ENCODE assay signal across 1 cellular context in genomic region chr14:21057803-21058675, GRCh38.
TF ChIP-seq lines count a peak whose summit lies in the region.

TSS of gene RNASE8 (plus strand) at chr14:21057822. CDS start at chr14:21057893, 71 bp downstream.

TF ChIP-seq in GM12878, 131 proteins besides CTCF, POLR2A, EP300 and RAD21:
- TF ChIP-seq E2F8 (IDR thresholded peaks at IDR 0.05; ENCODE audit: low read depth, partially characterized antibody): no peak
- no peak for TF ChIP-seq BRCA1 (IDR thresholded peaks at IDR 0.05; ENCODE audit: low read depth, low read length)
- no peak for TF ChIP-seq MYC (IDR thresholded peaks at IDR 0.05; ENCODE audit: insufficient read depth, insufficient read length, insufficient replicate concordance, low read length, severe bottlenecking)
- no peak for TF ChIP-seq MEF2B (IDR thresholded peaks at IDR 0.05; ENCODE audit: partially characterized antibody, poor library complexity, severe bottlenecking)
- no peak for TF ChIP-seq ATF2 (IDR thresholded peaks at IDR 0.05; ENCODE audit: low read length)
- no peak for TF ChIP-seq SMARCA5 (IDR thresholded peaks at IDR 0.05)
- TF ChIP-seq SREBF1 (IDR thresholded peaks at IDR 0.05; ENCODE audit: low read length): no peak
- TF ChIP-seq KLF5 (IDR thresholded peaks at IDR 0.05; ENCODE audit: partially characterized antibody): no peak
- TF ChIP-seq KDM1A (IDR thresholded peaks at IDR 0.05; ENCODE audit: borderline replicate concordance): no peak
- TF ChIP-seq DPF2 (IDR thresholded peaks at IDR 0.05): no peak
- TF ChIP-seq IRF3 (IDR thresholded peaks at IDR 0.05): no peak
- TF ChIP-seq NFYA (IDR thresholded peaks at IDR 0.05; ENCODE audit: borderline replicate concordance, low read depth, low read length): no peak
- TF ChIP-seq ZSCAN29 (IDR thresholded peaks at IDR 0.05): no peak
- TF ChIP-seq RELB (IDR thresholded peaks at IDR 0.05; ENCODE audit: low read depth): no peak
- no peak for TF ChIP-seq SREBF2 (IDR thresholded peaks at IDR 0.05; ENCODE audit: low read length)
